Comparison of ENCODE assay signal across 17 cellular contexts in genomic region chr6:80640176-80640575, GRCh38.
"Had no signal": no experiment of that assay in that cellular context is flagged by ENCODE, and none has a peak within 500 bp of the region (broad histone marks: within the 10 kb centered on the region; RNA-seq: fewer than 3 reads in every experiment).

No MANE protein-coding gene starts in this region.

- H3K4me1 Mint-ChIP-seq: activated naive CD8-positive, alpha-beta T cell treated with anti-CD3 and anti-CD28 coated beads, Interleukin-2, amount 50 U/mL, for 24 hours; memory B cell; naive thymus-derived CD8-positive, alpha-beta T cell had no signal

- H3K27ac Mint-ChIP-seq: activated naive CD8-positive, alpha-beta T cell treated with anti-CD3 and anti-CD28 coated beads, Interleukin-2, amount 50 U/mL, for 24 hours; memory B cell; naive thymus-derived CD8-positive, alpha-beta T cell had no signal

- H3K4me3 ChIP-seq: gastrocnemius medialis, left ventricle myocardium inferior, tibial nerve, uterus had no signal

- H3K9me3 ChIP-seq: gastrocnemius medialis, uterus had no signal

- H3K4me1 ChIP-seq: gastrocnemius medialis, left ventricle myocardium inferior, uterus had no signal

- H3K27ac ChIP-seq: epithelial cell of prostate, gastrocnemius medialis, left ventricle myocardium inferior, uterus had no signal

- H3K27me3 ChIP-seq: gastrocnemius medialis, tibial nerve, uterus had no signal

- H3K36me3 ChIP-seq: gastrocnemius medialis, left ventricle myocardium inferior, tibial nerve, uterus had no signal

- H3K4me3 Mint-ChIP-seq: activated naive CD8-positive, alpha-beta T cell treated with anti-CD3 and anti-CD28 coated beads, Interleukin-2, amount 50 U/mL, for 24 hours; memory B cell; naive thymus-derived CD8-positive, alpha-beta T cell had no signal

- ATAC-seq: activated naive CD8-positive, alpha-beta T cell treated with anti-CD3 and anti-CD28 coated beads, Interleukin-2, amount 50 U/mL, for 24 hours; gastrocnemius medialis; naive thymus-derived CD8-positive, alpha-beta T cell had no signal

- DNase-seq: activated CD4-positive, CD25-positive, alpha-beta regulatory T cell treated with anti-CD3 and anti-CD28 coated beads, Interleukin-2, amount 50 U/mL, for 72 hours; activated naive CD4-positive, alpha-beta T cell; activated naive CD8-positive, alpha-beta T cell treated with anti-CD3 and anti-CD28 coated beads, Interleukin-2, amount 50 U/mL, for 24 hours; activated T-cell treated with anti-CD3 and anti-CD28 coated beads for 4 hours; dermis blood vessel endothelial cell; gastrocnemius medialis; left ventricle myocardium inferior; naive thymus-derived CD8-positive, alpha-beta T cell; retina; stimulated activated CD4-positive, alpha-beta T cell treated with anti-CD3 and anti-CD28 coated beads, Interleukin-15, amount 100 ng/mL, for 24 hours; stimulated activated CD4-positive, alpha-beta T cell treated with anti-CD3 and anti-CD28 coated beads, Interleukin-4, amount 100 ng/mL, for 24 hours; stimulated activated naive CD4-positive, alpha-beta T cell; T1000; uterus had no signal

- H3K36me3 Mint-ChIP-seq: memory B cell; naive thymus-derived CD8-positive, alpha-beta T cell had no signal
